In the genomic region with DNA sequence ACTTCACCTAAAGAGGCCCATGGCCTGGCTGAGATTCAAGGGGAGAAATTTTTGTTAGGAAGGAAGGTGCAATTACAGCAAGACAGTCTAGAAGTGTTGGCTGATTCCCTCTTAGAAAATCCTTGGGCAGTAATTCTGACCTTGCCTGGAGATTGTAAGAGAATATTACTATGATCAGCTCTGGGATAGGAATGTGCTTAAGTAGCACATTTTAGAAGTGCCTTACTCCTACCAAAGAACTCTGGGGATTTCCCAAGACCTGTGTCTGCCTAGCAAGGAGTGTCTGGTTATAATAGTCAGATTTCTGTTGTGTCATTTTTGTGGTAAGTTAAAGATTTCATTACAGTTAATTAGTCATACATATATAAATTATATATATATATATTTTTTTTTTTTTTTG, we compare ENCODE assay signal across 11 cellular contexts. TPM values are rescaled to one million over a fixed set of nuclear protein-coding genes. Genes with fewer than 3 reads are reported as not detected.
A peak's percentile ranks its signal among the peaks of the same experiment; 100 is the strongest.
DNase-seq lines count a peak whose midpoint lies in the region; FAIRE-seq lines count a peak whose summit lies in the region.
"Had no signal": no experiment of that assay in that cellular context is flagged by ENCODE, and none has a peak within 500 bp of the region (broad histone marks: within the 10 kb centered on the region; RNA-seq: fewer than 3 reads in every experiment).

No MANE protein-coding gene starts in this region.

- H3K4me2 ChIP-seq in trophoblast cell (ENCODE audit: low read length): no peak overlapping the region

- peaks cover 0 to 5% of the 10 kb centered on the region in 2 experiments for H3K36me3 ChIP-seq in trophoblast cell (ENCODE audit: control insufficient read depth in 1 of 2, insufficient read depth in 2 of 2, low read length in 2 of 2)

- no peak overlapping the region for H2AFZ ChIP-seq in trophoblast cell (ENCODE audit: insufficient read depth, low read length, poor library complexity)

- H3K18ac ChIP-seq in trophoblast cell (ENCODE audit: low read length): no peak overlapping the region

- peaks cover 2% of the 10 kb centered on the region for H3K9me3 ChIP-seq in trophoblast cell (ENCODE audit: insufficient read depth, low read depth, low read length)
- H3K9me3 ChIP-seq: SJCRH30 had no signal

- H3K9ac ChIP-seq in trophoblast cell (ENCODE audit: low read length): no peak overlapping the region

- DNase-seq in GM03348 (ENCODE audit: low spot score) (peak; percentile 80), M059J (ENCODE audit: low read depth) (peak; percentile 75), dedifferentiated amniotic fluid mesenchymal stem cell (ENCODE audit: extremely low spot score) (peak; percentile 59), trophoblast cell (peak; percentile 12 to 69), NCI-H1417 treated with DMSO at 0.1 percent for 48 hours (lab: John Stamatoyannopoulos, UW) (no peak), NCI-H82 treated with DMSO at 0.1 percent for 48 hours (lab: John Stamatoyannopoulos, UW; ENCODE audit: unreplicated experiment) (no peak), frontal cortex (ENCODE audit: low spot score in 2 of 2) (no peak)
- DNase-seq: activated CD8-positive, alpha-beta memory T cell treated with anti-CD3 and anti-CD28 coated beads for 24 hours; SJCRH30; small intestine had no signal

- no peak overlapping the region for H3K4ac ChIP-seq in trophoblast cell (ENCODE audit: low read depth, low read length)

- H3K4me3 ChIP-seq in trophoblast cell (ENCODE audit: low read depth, low read length): no peak overlapping the region
- H3K4me3 ChIP-seq: lung, SJCRH30 had no signal

- no peak for FAIRE-seq in frontal cortex (lab: Jason Lieb, UNC)
- FAIRE-seq: small intestine had no signal

- no peak overlapping the region for H2BK12ac ChIP-seq in trophoblast cell (ENCODE audit: low read length)

- H3K27ac ChIP-seq in trophoblast cell (ENCODE audit: low read depth, low read length): no peak overlapping the region
- H3K27ac ChIP-seq: SJCRH30 had no signal

- H2BK120ac ChIP-seq in trophoblast cell (ENCODE audit: insufficient read depth, low read length, poor library complexity): no peak overlapping the region

- H3K79me2 ChIP-seq in trophoblast cell (ENCODE audit: control insufficient read depth, insufficient read depth, low read length, poor library complexity): no peaks in the 10 kb centered on the region

- H3K23ac ChIP-seq in trophoblast cell (ENCODE audit: low read length): no peak overlapping the region

- H4K91ac ChIP-seq in trophoblast cell (ENCODE audit: low read depth, low read length): no peak overlapping the region

- H3K79me1 ChIP-seq in trophoblast cell (ENCODE audit: low read length): no peaks in the 10 kb centered on the region

- no peaks in the 10 kb centered on the region for H3K27me3 ChIP-seq in trophoblast cell (ENCODE audit: insufficient read depth, low read length)
- H3K27me3 ChIP-seq: SJCRH30 had no signal

- no peak overlapping the region for H2AK5ac ChIP-seq in trophoblast cell (ENCODE audit: low read length)

- H3K14ac ChIP-seq in trophoblast cell (ENCODE audit: low read length): no peak overlapping the region

- no peak overlapping the region for H4K12ac ChIP-seq in trophoblast cell (ENCODE audit: low read depth, low read length)

- peaks cover 0 to 3% of the 10 kb centered on the region in 2 experiments for H3K4me1 ChIP-seq in trophoblast cell (ENCODE audit: control insufficient read depth in 1 of 2, insufficient read depth in 2 of 2, low read length in 2 of 2)
- H3K4me1 ChIP-seq: SJCRH30 had no signal

- H4K8ac ChIP-seq in trophoblast cell (ENCODE audit: low read depth, low read length): no peak overlapping the region

- no peak overlapping the region for H2BK5ac ChIP-seq in trophoblast cell (ENCODE audit: low read depth, low read length, poor library complexity)

RNA-seq across cellular contexts. Expression of gene NLN, which starts 52.3 kb away (rescaled TPM):
- total RNA-seq in M059J (2014; rRNA removed; shearing (Covaris generic)): 12.3 and 27.9 TPM in 2 replicates
- polyA plus RNA-seq in trophoblast cell (2013): 18.8 and 19.4 TPM in 2 replicates
- 64.4 TPM for total RNA-seq in frontal cortex

RNA-seq across cellular contexts. Expression of gene SGTB, which starts 52.4 kb away (rescaled TPM):
- total RNA-seq in M059J (2014; rRNA removed; shearing (Covaris generic)): 3.3 and 5.1 TPM in 2 replicates
- 4.3 and 4.5 TPM in 2 replicates for polyA plus RNA-seq in trophoblast cell (2013)
- total RNA-seq in frontal cortex: 29.8 TPM

Comparison
In these comparisons a context has a peak if more than half of its experiments do, and no peak if none do; other contexts are left out.
1. DNase-seq: peak in GM03348 (single experiment), M059J (single experiment), dedifferentiated amniotic fluid mesenchymal stem cell (single experiment) and trophoblast cell (2 of 2); none in NCI-H1417 treated with DMSO at 0.1 percent for 48 hours (single experiment), NCI-H82 treated with DMSO at 0.1 percent for 48 hours (single experiment) and frontal cortex (0 of 2).